1 cellular context compared by ENCODE assay signal in genomic region chr5:75610859-75611323, GRCh38.
TF ChIP-seq lines count a peak whose summit lies in the region.

No MANE protein-coding gene starts in this region.

TF ChIP-seq in HepG2, 621 proteins besides CTCF, POLR2A, EP300 and RAD21:
- peak; percentile 37 for TF ChIP-seq HNF1A (IDR thresholded peaks at IDR 0.05; ENCODE audit: low read depth)
- peak; percentile 46; the same call in 1 of the 2 replicates for TF ChIP-seq HNF1A (CRISPR knock-in tag; IDR thresholded peaks at IDR 0.05; ENCODE audit: borderline replicate concordance)
- TF ChIP-seq HMG20A (CRISPR knock-in tag; IDR thresholded peaks at IDR 0.05; ENCODE audit: borderline replicate concordance) = 0 out of 2 replicates have a peak, but pooled peaks have one; percentile 9
- TF ChIP-seq MIER3 (CRISPR knock-in tag; IDR thresholded peaks at IDR 0.05; ENCODE audit: borderline replicate concordance) = 0 out of 2 replicates have a peak, but pooled peaks have one; percentile 40
- 0 out of 2 replicates have a peak, but pooled peaks have one; percentile 41 for TF ChIP-seq ZGPAT (CRISPR knock-in tag; IDR thresholded peaks at IDR 0.05)
- peak; percentile 3; the same call in 1 of the 2 replicates for TF ChIP-seq MYC (CRISPR knock-in tag; IDR thresholded peaks at IDR 0.05; ENCODE audit: borderline replicate concordance)
- TF ChIP-seq ZSCAN9 (CRISPR knock-in tag; IDR thresholded peaks at IDR 0.05; ENCODE audit: borderline replicate concordance) = 0 out of 2 replicates have a peak, but pooled peaks have one; percentile 4
- peak; percentile 47; the same call in 1 of the 2 replicates for TF ChIP-seq TFDP2 (CRISPR knock-in tag; IDR thresholded peaks at IDR 0.05)
- TF ChIP-seq PPARG (CRISPR knock-in tag; conservative IDR thresholded peaks at IDR 0.05) = 0 out of 2 replicates have a peak, but pooled peaks have one; percentile 4
- TF ChIP-seq ZNF652 (CRISPR knock-in tag; IDR thresholded peaks at IDR 0.05; ENCODE audit: borderline replicate concordance, low read depth) = peak; percentile 80
- peak; percentile 43; the same call in 1 of the 2 replicates for TF ChIP-seq PITX1 (CRISPR knock-in tag; IDR thresholded peaks at IDR 0.05)
- 0 out of 2 replicates have a peak, but pooled peaks have one; percentile 25 for TF ChIP-seq ERF (CRISPR knock-in tag; IDR thresholded peaks at IDR 0.05)
- peak; percentile 38; the same call in 1 of the 2 replicates for TF ChIP-seq SOX5 (CRISPR knock-in tag; IDR thresholded peaks at IDR 0.05; ENCODE audit: borderline replicate concordance)
- TF ChIP-seq MIXL1 (CRISPR knock-in tag; IDR thresholded peaks at IDR 0.05) = peak; percentile 63
- TF ChIP-seq, protein P1, sequence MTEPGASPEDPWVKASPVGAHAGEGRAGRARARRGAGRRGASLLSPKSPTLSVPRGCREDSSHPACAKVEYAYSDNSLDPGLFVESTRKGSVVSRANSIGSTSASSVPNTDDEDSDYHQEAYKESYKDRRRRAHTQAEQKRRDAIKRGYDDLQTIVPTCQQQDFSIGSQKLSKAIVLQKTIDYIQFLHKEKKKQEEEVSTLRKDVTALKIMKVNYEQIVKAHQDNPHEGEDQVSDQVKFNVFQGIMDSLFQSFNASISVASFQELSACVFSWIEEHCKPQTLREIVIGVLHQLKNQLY (CRISPR knock-in tag; IDR thresholded peaks at IDR 0.05) = peak; percentile 85
- peak; percentile 23 for TF ChIP-seq HOXA3 (CRISPR knock-in tag; IDR thresholded peaks at IDR 0.05)
- peak; percentile 85 for TF ChIP-seq BCL6 (CRISPR knock-in tag; IDR thresholded peaks at IDR 0.05)
- TF ChIP-seq, protein P2, sequence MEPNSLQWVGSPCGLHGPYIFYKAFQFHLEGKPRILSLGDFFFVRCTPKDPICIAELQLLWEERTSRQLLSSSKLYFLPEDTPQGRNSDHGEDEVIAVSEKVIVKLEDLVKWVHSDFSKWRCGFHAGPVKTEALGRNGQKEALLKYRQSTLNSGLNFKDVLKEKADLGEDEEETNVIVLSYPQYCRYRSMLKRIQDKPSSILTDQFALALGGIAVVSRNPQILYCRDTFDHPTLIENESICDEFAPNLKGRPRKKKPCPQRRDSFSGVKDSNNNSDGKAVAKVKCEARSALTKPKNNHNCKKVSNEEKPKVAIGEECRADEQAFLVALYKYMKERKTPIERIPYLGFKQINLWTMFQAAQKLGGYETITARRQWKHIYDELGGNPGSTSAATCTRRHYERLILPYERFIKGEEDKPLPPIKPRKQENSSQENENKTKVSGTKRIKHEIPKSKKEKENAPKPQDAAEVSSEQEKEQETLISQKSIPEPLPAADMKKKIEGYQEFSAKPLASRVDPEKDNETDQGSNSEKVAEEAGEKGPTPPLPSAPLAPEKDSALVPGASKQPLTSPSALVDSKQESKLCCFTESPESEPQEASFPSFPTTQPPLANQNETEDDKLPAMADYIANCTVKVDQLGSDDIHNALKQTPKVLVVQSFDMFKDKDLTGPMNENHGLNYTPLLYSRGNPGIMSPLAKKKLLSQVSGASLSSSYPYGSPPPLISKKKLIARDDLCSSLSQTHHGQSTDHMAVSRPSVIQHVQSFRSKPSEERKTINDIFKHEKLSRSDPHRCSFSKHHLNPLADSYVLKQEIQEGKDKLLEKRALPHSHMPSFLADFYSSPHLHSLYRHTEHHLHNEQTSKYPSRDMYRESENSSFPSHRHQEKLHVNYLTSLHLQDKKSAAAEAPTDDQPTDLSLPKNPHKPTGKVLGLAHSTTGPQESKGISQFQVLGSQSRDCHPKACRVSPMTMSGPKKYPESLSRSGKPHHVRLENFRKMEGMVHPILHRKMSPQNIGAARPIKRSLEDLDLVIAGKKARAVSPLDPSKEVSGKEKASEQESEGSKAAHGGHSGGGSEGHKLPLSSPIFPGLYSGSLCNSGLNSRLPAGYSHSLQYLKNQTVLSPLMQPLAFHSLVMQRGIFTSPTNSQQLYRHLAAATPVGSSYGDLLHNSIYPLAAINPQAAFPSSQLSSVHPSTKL (CRISPR knock-in tag; IDR thresholded peaks at IDR 0.05) = peak; percentile 53; the same call in 1 of the 2 replicates
- peak; percentile 6; the same call in 1 of the 2 replicates for TF ChIP-seq FOXA3 (CRISPR knock-in tag; IDR thresholded peaks at IDR 0.05)
- TF ChIP-seq, protein P3, sequence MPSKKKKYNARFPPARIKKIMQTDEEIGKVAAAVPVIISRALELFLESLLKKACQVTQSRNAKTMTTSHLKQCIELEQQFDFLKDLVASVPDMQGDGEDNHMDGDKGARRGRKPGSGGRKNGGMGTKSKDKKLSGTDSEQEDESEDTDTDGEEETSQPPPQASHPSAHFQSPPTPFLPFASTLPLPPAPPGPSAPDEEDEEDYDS (CRISPR knock-in tag; IDR thresholded peaks at IDR 0.05) = 0 out of 2 replicates have a peak, but pooled peaks have one; percentile 13
- peak; percentile 27; the same call in 1 of the 2 replicates for TF ChIP-seq SAP130 (CRISPR knock-in tag; IDR thresholded peaks at IDR 0.05; ENCODE audit: low read depth)
- TF ChIP-seq ETV5 (CRISPR knock-in tag; IDR thresholded peaks at IDR 0.05; ENCODE audit: borderline replicate concordance) = 0 out of 2 replicates have a peak, but pooled peaks have one; percentile 8
TF ChIP-seq in HepG2: peak in this region for 21; not testable (repeated sequence) for 600.
